Comparison of ENCODE assay signal across 8 cellular contexts in genomic region chr6:28864321-28864923, GRCh38. TPM values are rescaled to one million over a fixed set of nuclear protein-coding genes. Genes with fewer than 3 reads are reported as not detected.
DNase-seq lines count a peak whose midpoint lies in the region; ATAC-seq, FAIRE-seq and TF ChIP-seq lines count a peak whose summit lies in the region.

No MANE protein-coding gene starts in this region.

- DNase-seq in DND-41 (no peak), NT2/D1 (ENCODE audit: low read depth, low spot score) (no peak), ovary (peak in 1 of 5 donors; percentile 60), NCI-H524 (lab: John Stamatoyannopoulos, UW) (no peak), HTR-8/SVneo (ENCODE audit: insufficient read length, low spot score) (no peak)

- no peak for FAIRE-seq in HTR-8/SVneo (lab: Jason Lieb, UNC)

- TF ChIP-seq CTCF in DND-41 (IDR thresholded peaks at IDR 0.05; ENCODE audit: borderline replicate concordance, extremely low read depth, low read length, poor library complexity, severe bottlenecking): peak; percentile 53
- TF ChIP-seq CTCF in ovary (IDR thresholded peaks at IDR 0.05): no peak

- H3K4me2 ChIP-seq in DND-41 (ENCODE audit: insufficient read depth, low read length): peak overlapping the region; percentile 74

- H3K4me3 ChIP-seq in DND-41 (ENCODE audit: low read depth in 1 of 2, low read length in 2 of 2): peak overlapping the region; percentile 48 to 72
- H3K4me3 ChIP-seq in NT2/D1 (ENCODE audit: insufficient read length, low read depth): peak overlapping the region; percentile 65
- peak overlapping the region; percentile 69 for H3K4me3 ChIP-seq in endocrine pancreas (ENCODE audit: control insufficient read depth, insufficient read depth, low read length)
- peak overlapping the region; percentile 56 for H3K4me3 ChIP-seq in ovary

- peaks cover 47% of the 10 kb centered on the region for H3K4me1 ChIP-seq in DND-41 (ENCODE audit: insufficient read depth, low read length)
- H3K4me1 ChIP-seq in NT2/D1 (ENCODE audit: insufficient read depth, insufficient read length): no peaks in the 10 kb centered on the region
- H3K4me1 ChIP-seq in endocrine pancreas (ENCODE audit: control insufficient read depth, insufficient read depth, low read length): no peaks in the 10 kb centered on the region
- peaks cover 2% of the 10 kb centered on the region for H3K4me1 ChIP-seq in ovary (ENCODE audit: insufficient read depth)

- H3K9me3 ChIP-seq in DND-41 (ENCODE audit: insufficient read depth, low read length, severe bottlenecking) (peaks cover 3% of the 10 kb centered on the region), NT2/D1 (ENCODE audit: insufficient read depth, low read length) (peaks cover 7% of the 10 kb centered on the region; the same call in 1 of the 2 replicates), endocrine pancreas (ENCODE audit: control insufficient read depth, low read length) (no peaks in the 10 kb centered on the region), ovary (no peaks in the 10 kb centered on the region)

- no peak for TF ChIP-seq EP300 in ovary (IDR thresholded peaks at IDR 0.05)

- peak overlapping the region; percentile 87 for H3K27ac ChIP-seq in DND-41 (ENCODE audit: low read length)
- H3K27ac ChIP-seq in ovary: peak overlapping the region in 1 of 2 donors; percentile 50

- 27 to 32% (median 28%) methylated on average over 25 of the region's 25 CpGs for WGBS in ovary, 3 donors

- H3K9ac ChIP-seq in DND-41 (ENCODE audit: low read depth, low read length) (peak overlapping the region; percentile 78), NT2/D1 (ENCODE audit: insufficient read length, low read depth) (peak overlapping the region; percentile 80), endocrine pancreas (ENCODE audit: control insufficient read depth, insufficient read depth, low read length) (no peak overlapping the region)

- no peak for TF ChIP-seq POLR2A in ovary (IDR thresholded peaks at IDR 0.05)

- no peaks in the 10 kb centered on the region for H3K79me2 ChIP-seq in DND-41 (ENCODE audit: insufficient read depth, low read length)

- H3K36me3 ChIP-seq in DND-41 (ENCODE audit: insufficient read depth, low read length): no peaks in the 10 kb centered on the region
- H3K36me3 ChIP-seq in NT2/D1 (ENCODE audit: insufficient read depth, insufficient read length, low read length): no peaks in the 10 kb centered on the region
- no peaks in the 10 kb centered on the region for H3K36me3 ChIP-seq in endocrine pancreas (ENCODE audit: control insufficient read depth, insufficient read depth, low read length)
- H3K36me3 ChIP-seq in ovary: no peaks in the 10 kb centered on the region

- H3K27me3 ChIP-seq in DND-41 (ENCODE audit: insufficient read depth, low read length, poor library complexity): no peaks in the 10 kb centered on the region
- H3K27me3 ChIP-seq in NT2/D1 (ENCODE audit: insufficient read depth, insufficient read length): no peaks in the 10 kb centered on the region
- H3K27me3 ChIP-seq in endocrine pancreas (ENCODE audit: control insufficient read depth, insufficient read depth, low read length): no peaks in the 10 kb centered on the region
- no peaks in the 10 kb centered on the region for H3K27me3 ChIP-seq in ovary

- ATAC-seq in DND-41 (ENCODE audit: insufficient read depth, low read depth): no peak
- ATAC-seq in HG03520 (IDR thresholded peaks at IDR 0.05; ENCODE audit: unreplicated experiment): no peak
- no peak for ATAC-seq in HG02884 (IDR thresholded peaks at IDR 0.05; ENCODE audit: unreplicated experiment)

- intact Hi-C loops in ovary (cut with DNase I): no loop called here

- H4K20me1 ChIP-seq in DND-41 (ENCODE audit: insufficient read depth, low read length): no peaks in the 10 kb centered on the region

- peak overlapping the region; percentile 86 for H2AFZ ChIP-seq in DND-41 (ENCODE audit: low read depth, low read length)

RNA-seq across cellular contexts. Expression of gene TRIM27, which starts 59.4 kb away (rescaled TPM):
- 10 to 100 TPM; 43.7 to 57.6 (median 48.8) TPM for total RNA-seq in ovary
- 10 to 100 TPM; 33.3 to 61.1 TPM for polyA plus RNA-seq in ovary
